12 cellular contexts compared by ENCODE assay signal in genomic region chr1:54280652-54281051, GRCh38.
DNase-seq lines count a peak whose midpoint lies in the region; ATAC-seq, FAIRE-seq and TF ChIP-seq lines count a peak whose summit lies in the region.
"Had no signal": no experiment of that assay in that cellular context is flagged by ENCODE, and none has a peak within 500 bp of the region (broad histone marks: within the 10 kb centered on the region; RNA-seq: fewer than 3 reads in every experiment).

No MANE protein-coding gene starts in this region.

- peaks cover 21% of the 10 kb centered on the region for H3K36me3 Mint-ChIP-seq in activated T-cell treated with anti-CD3 and anti-CD28 coated beads, Interleukin-2, amount 50 U/mL, for 24 hours (ENCODE audit: low read depth)
- peaks cover 19% of the 10 kb centered on the region for H3K36me3 Mint-ChIP-seq in activated naive CD8-positive, alpha-beta T cell treated with anti-CD3 and anti-CD28 coated beads for 36 hours
- H3K36me3 Mint-ChIP-seq in mesothelial cell of epicardium = peaks cover 15% of the 10 kb centered on the region

- no peak for TF ChIP-seq POLR2A in testis (IDR thresholded peaks at IDR 0.05)

- no peak overlapping the region for H3K4me3 ChIP-seq in testis

- H3K27me3 ChIP-seq in testis = no peaks in the 10 kb centered on the region

- intact Hi-C loops in testis (cut with DNase I; ENCODE audit: low total_unique reads) = no loop called here

- H3K27ac ChIP-seq in testis = peak overlapping the region; percentile 65 to 93

- DNase-seq in activated T-cell treated with anti-CD3 and anti-CD28 coated beads, Interleukin-2, amount 50 U/mL, for 24 hours = no peak
- DNase-seq in activated T-cell treated with anti-CD3 and anti-CD28 coated beads for 4 hours (no peak), mesothelial cell of epicardium (ENCODE audit: low spot score in 2 of 2, unreplicated experiment in 2 of 2) (no peak), testis (no peak), D721Med (ENCODE audit: insufficient read length, low spot score) (no peak)
- DNase-seq in activated naive CD8-positive, alpha-beta T cell treated with anti-CD3 and anti-CD28 coated beads for 36 hours = peak; percentile 47
- DNase-seq: NCI-H1092, NCI-H226 had no signal

- H3K4me1 Mint-ChIP-seq in activated T-cell treated with anti-CD3 and anti-CD28 coated beads, Interleukin-2, amount 50 U/mL, for 24 hours (ENCODE audit: low read depth) = peaks cover 76% of the 10 kb centered on the region
- peaks cover 69% of the 10 kb centered on the region for H3K4me1 Mint-ChIP-seq in activated naive CD8-positive, alpha-beta T cell treated with anti-CD3 and anti-CD28 coated beads for 36 hours
- H3K4me1 Mint-ChIP-seq in mesothelial cell of epicardium = peaks cover 32% of the 10 kb centered on the region

- no peaks in the 10 kb centered on the region for H3K9me3 ChIP-seq in testis

- WGBS in testis, 2 donors = 89 to 96% methylated on average over 12 of the region's 12 CpGs

- FAIRE-seq in D721Med (lab: Jason Lieb, UNC) = no peak
- FAIRE-seq: H1 had no signal

- peak overlapping the region; percentile 78 for H3K27ac Mint-ChIP-seq in activated T-cell treated with anti-CD3 and anti-CD28 coated beads, Interleukin-2, amount 50 U/mL, for 24 hours
- peak overlapping the region; percentile 84 for H3K27ac Mint-ChIP-seq in activated naive CD8-positive, alpha-beta T cell treated with anti-CD3 and anti-CD28 coated beads for 36 hours
- H3K27ac Mint-ChIP-seq in mesothelial cell of epicardium = peak overlapping the region; percentile 56

- TF ChIP-seq CTCF in mesothelial cell of epicardium (IDR thresholded peaks at IDR 0.05; ENCODE audit: unreplicated experiment) (no peak), testis (IDR thresholded peaks at IDR 0.05) (no peak), D721Med (IDR thresholded peaks at IDR 0.05; ENCODE audit: insufficient read depth, missing control alignments) (no peak)

- no peaks in the 10 kb centered on the region for H3K9me3 Mint-ChIP-seq in activated T-cell treated with anti-CD3 and anti-CD28 coated beads, Interleukin-2, amount 50 U/mL, for 24 hours
- H3K9me3 Mint-ChIP-seq in activated naive CD8-positive, alpha-beta T cell treated with anti-CD3 and anti-CD28 coated beads for 36 hours = no peaks in the 10 kb centered on the region
- H3K9me3 Mint-ChIP-seq in mesothelial cell of epicardium = no peaks in the 10 kb centered on the region

- H3K4me3 Mint-ChIP-seq in activated T-cell treated with anti-CD3 and anti-CD28 coated beads, Interleukin-2, amount 50 U/mL, for 24 hours = no peak overlapping the region
- H3K4me3 Mint-ChIP-seq in activated naive CD8-positive, alpha-beta T cell treated with anti-CD3 and anti-CD28 coated beads for 36 hours = peak overlapping the region; percentile 47
- H3K4me3 Mint-ChIP-seq in mesothelial cell of epicardium = no peak overlapping the region

- no peaks in the 10 kb centered on the region for H3K36me3 ChIP-seq in testis (ENCODE audit: low read depth, missing control alignments)

- H3K4me1 ChIP-seq in testis = peaks cover 66% of the 10 kb centered on the region

- no peaks in the 10 kb centered on the region for H3K27me3 Mint-ChIP-seq in activated T-cell treated with anti-CD3 and anti-CD28 coated beads, Interleukin-2, amount 50 U/mL, for 24 hours
- no peaks in the 10 kb centered on the region for H3K27me3 Mint-ChIP-seq in activated naive CD8-positive, alpha-beta T cell treated with anti-CD3 and anti-CD28 coated beads for 36 hours
- no peaks in the 10 kb centered on the region for H3K27me3 Mint-ChIP-seq in mesothelial cell of epicardium (ENCODE audit: low read depth)

- ATAC-seq in GM18907 (IDR thresholded peaks at IDR 0.05; ENCODE audit: unreplicated experiment) (no peak), HG02938 (IDR thresholded peaks at IDR 0.05; ENCODE audit: unreplicated experiment) (no peak)
- ATAC-seq: sciatic nerve had no signal
